3 cellular contexts compared by ENCODE assay signal in genomic region chr16:83660282-83660681, GRCh38.
"Had no signal": no experiment of that assay in that cellular context is flagged by ENCODE, and none has a peak within 500 bp of the region (broad histone marks: within the 10 kb centered on the region; RNA-seq: fewer than 3 reads in every experiment).

No MANE protein-coding gene starts in this region.

- ATAC-seq: GM12878 had no signal

- H3K4me3 ChIP-seq: GM12878 had no signal

- DNase-seq: GDM1, GF-D8 had no signal
